ENCODE assay signal across 8 cellular contexts in genomic region chr1:1021010-1021845, GRCh38. TPM values are rescaled to one million over a fixed set of nuclear protein-coding genes. Genes with fewer than 3 reads are reported as not detected.
DNase-seq lines count a peak whose midpoint lies in the region; ATAC-seq and TF ChIP-seq lines count a peak whose summit lies in the region.

No MANE protein-coding gene starts in this region.

- intact Hi-C loops in Right ventricle myocardium inferior (cut with DNase I) (loop anchor here (5.0 kb wide), 1 partner anchor 91 kb away; no protein-coding TSS in a partner anchor), cardiac septum (cut with DNase I) (loop anchor here (5.0 kb wide), 1 partner anchor 96 kb away; the partner anchor contains the start of gene C1orf159), esophagus muscularis mucosa (cut with DNase I) (no loop called here)

- no peaks in the 10 kb centered on the region for H3F3A ChIP-seq in neural cell (ENCODE audit: insufficient read depth, low read length, poor library complexity, severe bottlenecking)

- H4K20me1 ChIP-seq in neural cell (ENCODE audit: insufficient read depth), result no peaks in the 10 kb centered on the region

- ATAC-seq in Right ventricle myocardium inferior (peak; percentile 5), GM21423 (IDR thresholded peaks at IDR 0.05; ENCODE audit: unreplicated experiment) (no peak), HG03571 (IDR thresholded peaks at IDR 0.05; ENCODE audit: unreplicated experiment) (no peak)

- H3K4me2 ChIP-seq in neural cell (ENCODE audit: low read length), result no peak overlapping the region

- peaks cover 4% of the 10 kb centered on the region for H3K79me2 ChIP-seq in neural cell (replicated peaks; ENCODE audit: insufficient read depth, low read length)

- TF ChIP-seq POLR2A in esophagus muscularis mucosa (IDR thresholded peaks at IDR 0.05; ENCODE audit: low read depth), result no peak

- DNase-seq in Right ventricle myocardium inferior (ENCODE audit: missing footprints) (peak; percentile 75), cardiac septum (ENCODE audit: low spot score) (no peak), SJCRH30 (peak; percentile 83 to 84), esophagus muscularis mucosa (ENCODE audit: extremely low spot score) (no peak), NCI-H524 treated with DMSO at 0.1 percent for 48 hours (lab: John Stamatoyannopoulos, UW) (no peak)

- H3K4me1 ChIP-seq in SJCRH30 (peaks cover 10% of the 10 kb centered on the region; the same call in 1 of the 2 replicates), esophagus muscularis mucosa (peaks cover 31 to 67% (median 53%) of the 10 kb centered on the region in 4 donors)

- no peak overlapping the region for H2AFZ ChIP-seq in neural cell (ENCODE audit: low read depth, low read length)

- TF ChIP-seq RAD21 in neural cell (conservative IDR thresholded peaks at IDR 0.05), result no peak

- H3K27ac ChIP-seq in SJCRH30 (no peak overlapping the region), esophagus muscularis mucosa (replicated peaks in 1 of 4) (peak overlapping the region in 1 of 4 donors; percentile 95), neural cell (ENCODE audit: low read length) (no peak overlapping the region)

- H3K9me2 ChIP-seq in neural cell (ENCODE audit: insufficient read depth, low read length), result no peaks in the 10 kb centered on the region

- 64% methylated on average over 4 of the region's 32 CpGs for WGBS in esophagus muscularis mucosa

- peak overlapping the region; percentile 65 for H3K4me3 ChIP-seq in SJCRH30
- peak overlapping the region; percentile 80 to 90 (median 84) for H3K4me3 ChIP-seq in esophagus muscularis mucosa
- peak overlapping the region; percentile 64 for H3K4me3 ChIP-seq in neural cell (ENCODE audit: low read length)

- no peaks in the 10 kb centered on the region for H3K27me3 ChIP-seq in SJCRH30
- no peaks in the 10 kb centered on the region for H3K27me3 ChIP-seq in esophagus muscularis mucosa
- no peaks in the 10 kb centered on the region for H3K27me3 ChIP-seq in neural cell (ENCODE audit: insufficient read depth, low read depth, low read length)

- H3K36me3 ChIP-seq in SJCRH30, result no peaks in the 10 kb centered on the region
- no peaks in the 10 kb centered on the region for H3K36me3 ChIP-seq in esophagus muscularis mucosa
- H3K36me3 ChIP-seq in neural cell (ENCODE audit: insufficient read depth, low read length), result no peaks in the 10 kb centered on the region

- H3K9ac ChIP-seq in neural cell (ENCODE audit: low read length), result peak overlapping the region; percentile 60

- TF ChIP-seq CTCF in esophagus muscularis mucosa (IDR thresholded peaks at IDR 0.05), result no peak
- TF ChIP-seq CTCF in neural cell (IDR thresholded peaks at IDR 0.05; ENCODE audit: poor library complexity, severe bottlenecking), result no peak

- H3K9me3 ChIP-seq in SJCRH30 (replicated peaks) (no peaks in the 10 kb centered on the region), esophagus muscularis mucosa (no peaks in the 10 kb centered on the region), neural cell (ENCODE audit: low read length) (no peaks in the 10 kb centered on the region)

- no peak for TF ChIP-seq EP300 in esophagus muscularis mucosa (IDR thresholded peaks at IDR 0.05)
- no peak for TF ChIP-seq EP300 in neural cell (conservative IDR thresholded peaks at IDR 0.05; ENCODE audit: poor library complexity, severe bottlenecking)

TF ChIP-seq in neural cell, 6 proteins besides CTCF, POLR2A, EP300 and RAD21:
- no peak for TF ChIP-seq MXI1 (conservative IDR thresholded peaks at IDR 0.05; ENCODE audit: poor library complexity, severe bottlenecking)
- no peak for TF ChIP-seq SMC3 (conservative IDR thresholded peaks at IDR 0.05; ENCODE audit: poor library complexity)
- TF ChIP-seq POLR2AphosphoS5 (IDR thresholded peaks at IDR 0.05), result no peak
- TF ChIP-seq REST (IDR thresholded peaks at IDR 0.05; ENCODE audit: borderline replicate concordance), result no peak

RNA-seq across cellular contexts. Expression of gene AGRN, which starts 1.3 kb away (rescaled TPM):
- total RNA-seq in Right ventricle myocardium inferior (14.1 TPM), cardiac septum (27.0 TPM), esophagus muscularis mucosa (10 to 100 TPM; 17.0 to 31.6 (median 22.6) TPM)
- 10.4 and 13.7 TPM in 2 replicates for total RNA-seq in SJCRH30 (2014; rRNA removed; shearing (Covaris generic))
- polyA plus RNA-seq in neural cell, result 104 and 106 TPM in 2 replicates
- polyA minus RNA-seq in neural cell, result 131 and 169 TPM in 2 replicates

RNA-seq across cellular contexts. Expression of gene ISG15, which starts 7.9 kb away (rescaled TPM):
- total RNA-seq in Right ventricle myocardium inferior, result 19.2 TPM
- total RNA-seq in cardiac septum, result 18.2 TPM
- total RNA-seq in SJCRH30 (2014; rRNA removed; shearing (Covaris generic)), result 5.1 and 12.6 TPM in 2 replicates
- 10 to 100 TPM; 39.4 to 74.9 (median 41.1) TPM for total RNA-seq in esophagus muscularis mucosa
- polyA plus RNA-seq in neural cell, result 3.0 and 8.0 TPM in 2 replicates
- 1.9 and 4.9 TPM in 2 replicates for polyA minus RNA-seq in neural cell

RNA-seq across cellular contexts. Expression of gene HES4, which starts 21.3 kb away (rescaled TPM):
- 36.7 TPM for total RNA-seq in Right ventricle myocardium inferior
- 56.5 TPM for total RNA-seq in cardiac septum
- 15.3 and 15.9 TPM in 2 replicates for total RNA-seq in SJCRH30 (2014; rRNA removed; shearing (Covaris generic))
- total RNA-seq in esophagus muscularis mucosa, result 10 to 100 TPM; 37.8 to 90.4 (median 65.0) TPM
- polyA plus RNA-seq in neural cell, result 196 and 204 TPM in 2 replicates
- 24.3 and 24.4 TPM in 2 replicates for polyA minus RNA-seq in neural cell

RNA-seq across cellular contexts. Expression of gene PERM1, which starts 39.3 kb away (rescaled TPM):
- total RNA-seq in Right ventricle myocardium inferior (174 TPM), cardiac septum (50.1 TPM), esophagus muscularis mucosa (under 1 TPM; 0.11 to 0.50 (median 0.30) TPM)
- total RNA-seq in SJCRH30 (2014; rRNA removed; shearing (Covaris generic)), result 0.13 TPM in 1 of 2 replicates, not detected in the other
- polyA plus RNA-seq in neural cell, result not detected in 2 replicates
- not detected in 2 replicates for polyA minus RNA-seq in neural cell

RNA-seq across cellular contexts. Expression of gene RNF223, which starts 52.9 kb away (rescaled TPM):
- not detected for total RNA-seq in Right ventricle myocardium inferior
- not detected for total RNA-seq in cardiac septum
- total RNA-seq in SJCRH30 (2014; rRNA removed; shearing (Covaris generic)), result not detected in 2 replicates
- not detected for total RNA-seq in esophagus muscularis mucosa
- polyA plus RNA-seq in neural cell, result not detected in 2 replicates
- not detected in 2 replicates for polyA minus RNA-seq in neural cell

Comparison
In these comparisons a context has a peak if more than half of its experiments do, and no peak if none do; other contexts are left out.
1. DNase-seq: peak in Right ventricle myocardium inferior (single experiment) and SJCRH30 (2 of 2); none in cardiac septum (single experiment), esophagus muscularis mucosa (single experiment) and NCI-H524 treated with DMSO at 0.1 percent for 48 hours (single experiment).
2. Peak in every context shown above with its lines, with median percentiles within 50 percentile points of each other: H3K4me3 ChIP-seq.